In genomic region chr16:78353610-78354009, GRCh38 we compare ENCODE assay signal across 16 cellular contexts.
"Had no signal": no experiment of that assay in that cellular context is flagged by ENCODE, and none has a peak within 500 bp of the region (broad histone marks: within the 10 kb centered on the region; RNA-seq: fewer than 3 reads in every experiment).

No MANE protein-coding gene starts in this region.

- H3K36me3 ChIP-seq: adrenal gland, colonic mucosa, gastroesophageal sphincter, neutrophil, thyroid gland had no signal

- H3K4me3 Mint-ChIP-seq: activated B cell treated with CpG ODN at 0.5 μM for 24 hours; activated CD4-positive, alpha-beta T cell treated with anti-CD3 and anti-CD28 coated beads, Interleukin-2, amount 10 ng/mL, durations not matched to agents 24 days and 14 days; naive thymus-derived CD8-positive, alpha-beta T cell had no signal

- H3K9me3 Mint-ChIP-seq: activated B cell treated with CpG ODN at 0.5 μM for 24 hours; activated CD4-positive, alpha-beta T cell treated with anti-CD3 and anti-CD28 coated beads, Interleukin-2, amount 10 ng/mL, durations not matched to agents 24 days and 14 days had no signal

- DNase-seq: activated B cell treated with CpG ODN at 0.5 μM for 24 hours; activated CD4-positive, alpha-beta T cell treated with anti-CD3 and anti-CD28 coated beads, Interleukin-2, amount 10 ng/mL, durations not matched to agents 24 days and 14 days; activated CD8-positive, alpha-beta memory T cell treated with anti-CD3 and anti-CD28 coated beads for 24 hours; activated naive CD4-positive, alpha-beta T cell treated with anti-CD3 and anti-CD28 coated beads, Interleukin-2, amount 50 U/mL, for 16 hours; adrenal gland; caudate nucleus; colonic mucosa; naive thymus-derived CD8-positive, alpha-beta T cell; posterior cingulate gyrus; right cardiac atrium; small intestine had no signal

- H3K4me1 ChIP-seq: adrenal gland, colonic mucosa, gastroesophageal sphincter, thyroid gland had no signal

- H3K4me3 ChIP-seq: adrenal gland, colonic mucosa, gastroesophageal sphincter, hepatocyte, lung, thyroid gland had no signal

- H3K4me1 Mint-ChIP-seq: activated B cell treated with CpG ODN at 0.5 μM for 24 hours; activated CD4-positive, alpha-beta T cell treated with anti-CD3 and anti-CD28 coated beads, Interleukin-2, amount 10 ng/mL, durations not matched to agents 24 days and 14 days; naive thymus-derived CD8-positive, alpha-beta T cell had no signal

- H3K27me3 ChIP-seq: adrenal gland, colonic mucosa, gastroesophageal sphincter, hepatocyte, neutrophil, thyroid gland had no signal

- H3K27ac Mint-ChIP-seq: activated B cell treated with CpG ODN at 0.5 μM for 24 hours; activated CD4-positive, alpha-beta T cell treated with anti-CD3 and anti-CD28 coated beads, Interleukin-2, amount 10 ng/mL, durations not matched to agents 24 days and 14 days; naive thymus-derived CD8-positive, alpha-beta T cell had no signal

- H3K27ac ChIP-seq: adrenal gland, colonic mucosa, gastroesophageal sphincter, hepatocyte, neutrophil, thyroid gland had no signal

- H3K27me3 Mint-ChIP-seq: activated B cell treated with CpG ODN at 0.5 μM for 24 hours; activated CD4-positive, alpha-beta T cell treated with anti-CD3 and anti-CD28 coated beads, Interleukin-2, amount 10 ng/mL, durations not matched to agents 24 days and 14 days; naive thymus-derived CD8-positive, alpha-beta T cell had no signal

- H3K9me3 ChIP-seq: adrenal gland, colonic mucosa, gastroesophageal sphincter, neutrophil, thyroid gland had no signal

- ATAC-seq: gastroesophageal sphincter; naive thymus-derived CD8-positive, alpha-beta T cell; right cardiac atrium had no signal
